Comparison of ENCODE assay signal across 10 cellular contexts in the genomic region with DNA sequence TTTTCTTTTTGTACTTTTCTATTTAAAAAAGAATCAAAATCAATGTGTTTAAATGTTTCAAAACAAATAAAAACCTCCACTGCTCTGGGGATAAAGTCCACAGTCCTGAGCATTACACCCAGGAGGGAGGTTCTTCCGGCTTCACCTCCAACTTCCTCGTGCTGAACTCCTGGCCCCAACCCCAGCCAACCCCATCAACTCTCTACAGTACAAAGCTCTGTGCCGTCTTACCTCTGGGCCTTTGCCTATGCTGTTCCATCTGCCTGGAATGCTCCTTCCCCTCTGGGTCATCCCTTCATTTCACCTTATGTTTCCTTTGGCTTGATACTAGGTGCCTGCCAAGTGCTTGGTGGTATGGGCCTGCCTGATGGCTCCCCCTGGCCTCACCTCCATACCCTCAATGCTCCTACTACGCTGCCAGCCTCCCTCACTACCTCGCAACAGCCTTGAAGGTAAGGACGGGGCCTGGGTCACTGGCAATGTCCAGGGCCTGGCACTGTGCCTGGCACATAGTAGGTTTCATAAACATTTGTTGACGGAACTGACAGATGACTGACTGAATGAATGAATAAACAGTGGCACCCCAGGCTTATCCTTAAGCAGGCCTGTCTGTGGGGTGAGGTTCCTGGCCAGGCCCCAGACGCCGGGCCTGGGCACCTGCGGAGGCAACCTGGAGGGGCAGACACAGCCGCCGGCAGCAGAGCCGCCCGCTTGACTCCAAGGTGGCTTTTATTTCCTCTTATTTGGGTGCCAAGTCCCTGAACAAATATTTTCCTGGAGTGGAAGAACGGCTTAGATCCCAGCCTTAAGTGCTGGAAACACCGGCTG. TPM values are rescaled to one million over a fixed set of nuclear protein-coding genes. Genes with fewer than 3 reads are reported as not detected.
A peak's percentile ranks its signal among the peaks of the same experiment; 100 is the strongest.
DNase-seq lines count a peak whose midpoint lies in the region; ATAC-seq and TF ChIP-seq lines count a peak whose summit lies in the region.
"Had no signal": no experiment of that assay in that cellular context is flagged by ENCODE, and none has a peak within 500 bp of the region (broad histone marks: within the 10 kb centered on the region; RNA-seq: fewer than 3 reads in every experiment).

No MANE protein-coding gene starts in this region.

- H3K27ac ChIP-seq in 22Rv1 (peak overlapping the region; percentile 64), VCaP (peak overlapping the region; percentile 96), SJCRH30 (no peak overlapping the region)

- TF ChIP-seq CTCF in 22Rv1 (IDR thresholded peaks at IDR 0.05) (no peak), VCaP (conservative IDR thresholded peaks at IDR 0.05) (no peak; the same call in 1 of the 2 replicates), mucosa of descending colon (IDR thresholded peaks at IDR 0.05) (no peak)

- DNase-seq in HuH-7.5 (ENCODE audit: low spot score) (peak; percentile 70), mucosa of descending colon (peak; percentile 78 to 81 (median 79)), SJCRH30 (no peak), posterior cingulate gyrus (no peak), SW480 (ENCODE audit: low spot score) (no peak)
- DNase-seq: activated naive CD4-positive, alpha-beta T cell treated with anti-CD3 and anti-CD28 coated beads for 36 hours had no signal

- H3K27me3 ChIP-seq in SJCRH30: peaks cover 9% of the 10 kb centered on the region

- H3K4me3 ChIP-seq in mucosa of descending colon (no peak overlapping the region), SJCRH30 (no peak overlapping the region)

- H3K36me3 ChIP-seq in mucosa of descending colon (ENCODE audit: low read depth) (no peaks in the 10 kb centered on the region), SJCRH30 (peaks cover 2% of the 10 kb centered on the region; the same call in 1 of the 2 replicates)

- intact Hi-C loops in mucosa of descending colon (cut with DNase I, micrococcal nuclease): no loop called here
- intact Hi-C loops in posterior cingulate gyrus (cut with DNase I): no loop called here

- peak; percentile 83 for ATAC-seq in mucosa of descending colon
- ATAC-seq in GM18498 (IDR thresholded peaks at IDR 0.05; ENCODE audit: unreplicated experiment): no peak
- ATAC-seq: natural killer cell treated with Interleukin-12 subunit alpha and Interleukin-12 subunit beta and Interleukin-15 and Interleukin-18, amount 100 ng/mL, for 72 hours had no signal

- H3K4me1 ChIP-seq in mucosa of descending colon (ENCODE audit: low read depth) (peaks cover 29% of the 10 kb centered on the region), SJCRH30 (no peaks in the 10 kb centered on the region)

- H3K9me3 ChIP-seq in mucosa of descending colon (no peaks in the 10 kb centered on the region), SJCRH30 (replicated peaks) (no peaks in the 10 kb centered on the region)

RNA-seq across cellular contexts. Expression of a gene that starts 28.7 kb away (rescaled TPM):
- total RNA-seq in mucosa of descending colon: 100 to 1,000 TPM in 2 of 3 donors, 10 to 100 TPM in 1; 65.3 to 170 (median 162) TPM
- 61.8 and 62.6 TPM in 2 replicates for total RNA-seq in SJCRH30 (2014; rRNA removed; shearing (Covaris generic))
- total RNA-seq: natural killer cell treated with Interleukin-12 subunit alpha and Interleukin-12 subunit beta and Interleukin-15 and Interleukin-18, amount 100 ng/mL, for 72 hours had no signal

Comparison
In these comparisons a context has a peak if more than half of its experiments do, and no peak if none do; other contexts are left out.
1. DNase-seq: peak in HuH-7.5 (single experiment) and mucosa of descending colon (3 of 3); none in SJCRH30 (0 of 2), posterior cingulate gyrus (0 of 10) and SW480 (single experiment).